Comparison of ENCODE assay signal across 23 cellular contexts in genomic region chr1:1809489-1809888, GRCh38. TPM values are rescaled to one million over a fixed set of nuclear protein-coding genes. Genes with fewer than 3 reads are reported as not detected.
DNase-seq lines count a peak whose midpoint lies in the region; ATAC-seq and TF ChIP-seq lines count a peak whose summit lies in the region.
"Had no signal": no experiment of that assay in that cellular context is flagged by ENCODE, and none has a peak within 500 bp of the region (broad histone marks: within the 10 kb centered on the region; RNA-seq: fewer than 3 reads in every experiment).

No MANE protein-coding gene starts in this region.

- H3K9ac ChIP-seq in neural progenitor cell: no peak overlapping the region

- no peak for ATAC-seq in stimulated activated naive CD8-positive, alpha-beta T cell treated with anti-CD3 and anti-CD28 coated beads, Interleukin-15, amount 100 ng/mL, for 72 hours
- ATAC-seq: Right ventricle myocardium inferior had no signal

- no peaks in the 10 kb centered on the region for H3K27me3 ChIP-seq in neural progenitor cell
- H3K27me3 ChIP-seq: Peyer's patch, SJSA1 had no signal

- no peak overlapping the region for H3K4me3 Mint-ChIP-seq in stimulated activated naive CD8-positive, alpha-beta T cell treated with anti-CD3 and anti-CD28 coated beads, Interleukin-15, Interleukin-2, amounts not matched to agents 100 ng/mL and 50 ng/mL, for 24 hours
- no peak overlapping the region for H3K4me3 Mint-ChIP-seq in stimulated activated naive CD8-positive, alpha-beta T cell treated with anti-CD3 and anti-CD28 coated beads, Interleukin-15, amount 100 ng/mL, for 72 hours
- no peak overlapping the region for H3K4me3 Mint-ChIP-seq in neural progenitor cell
- H3K4me3 Mint-ChIP-seq: CD4-positive, CD25-positive, alpha-beta regulatory T cell had no signal

- H3K27ac Mint-ChIP-seq in stimulated activated naive CD8-positive, alpha-beta T cell treated with anti-CD3 and anti-CD28 coated beads, Interleukin-15, Interleukin-2, amounts not matched to agents 100 ng/mL and 50 ng/mL, for 24 hours: peak overlapping the region; percentile 61
- H3K27ac Mint-ChIP-seq in stimulated activated naive CD8-positive, alpha-beta T cell treated with anti-CD3 and anti-CD28 coated beads, Interleukin-15, amount 100 ng/mL, for 72 hours: peak overlapping the region in 1 of 2 donors; percentile 63
- H3K27ac Mint-ChIP-seq in neural progenitor cell: no peak overlapping the region
- H3K27ac Mint-ChIP-seq: CD4-positive, CD25-positive, alpha-beta regulatory T cell had no signal

- POLR2A ChIA-PET in OCI-LY7 (lab: Charles Lee): interaction anchor here (0.6 to 1.3 kb wide), 6 partner anchors 11 to 96 kb away, joined by 3 to 6 read pairs (median 4); no protein-coding TSS in a partner anchor

- no peaks in the 10 kb centered on the region for H3K9me2 ChIP-seq in OCI-LY7 (ENCODE audit: insufficient read depth, low read length)

- H3K9me3 ChIP-seq in OCI-LY7 (ENCODE audit: low read length): no peaks in the 10 kb centered on the region
- H3K9me3 ChIP-seq in neural progenitor cell (ENCODE audit: low read depth): no peaks in the 10 kb centered on the region
- H3K9me3 ChIP-seq: HAP-1, Peyer's patch, SJSA1 had no signal

- H3K4me3 ChIP-seq in OCI-LY7 (ENCODE audit: low read depth, low read length, poor library complexity, severe bottlenecking) (no peak overlapping the region), neural progenitor cell (no peak overlapping the region)
- H3K4me3 ChIP-seq: HAP-1, Peyer's patch, SJSA1 had no signal

- no peaks in the 10 kb centered on the region for H3K4me1 ChIP-seq in OCI-LY7 (ENCODE audit: insufficient read depth, low read length, poor library complexity, severe bottlenecking)
- no peaks in the 10 kb centered on the region for H3K4me1 ChIP-seq in neural progenitor cell
- H3K4me1 ChIP-seq: Peyer's patch had no signal

- H3K27ac ChIP-seq in OCI-LY7 (ENCODE audit: low read depth, low read length, poor library complexity, severe bottlenecking) (peak overlapping the region; percentile 14), neural progenitor cell (peak overlapping the region; percentile 46)
- H3K27ac ChIP-seq: HL-60, Peyer's patch, SJSA1 had no signal

- no peaks in the 10 kb centered on the region for H3K9me3 Mint-ChIP-seq in stimulated activated naive CD8-positive, alpha-beta T cell treated with anti-CD3 and anti-CD28 coated beads, Interleukin-15, Interleukin-2, amounts not matched to agents 100 ng/mL and 50 ng/mL, for 24 hours
- H3K9me3 Mint-ChIP-seq in stimulated activated naive CD8-positive, alpha-beta T cell treated with anti-CD3 and anti-CD28 coated beads, Interleukin-15, amount 100 ng/mL, for 72 hours: no peaks in the 10 kb centered on the region
- H3K9me3 Mint-ChIP-seq in neural progenitor cell: no peaks in the 10 kb centered on the region
- H3K9me3 Mint-ChIP-seq: CD4-positive, CD25-positive, alpha-beta regulatory T cell had no signal

- H4K20me1 ChIP-seq in OCI-LY7 (ENCODE audit: insufficient read depth, low read length): no peaks in the 10 kb centered on the region
- H4K20me1 ChIP-seq in neural progenitor cell (ENCODE audit: low read depth): peaks cover 61% of the 10 kb centered on the region

- intact Hi-C loops in OCI-LY7 (cut with micrococcal nuclease; ENCODE audit: unreplicated experiment): no loop called here

- no peaks in the 10 kb centered on the region for H3K27me3 Mint-ChIP-seq in stimulated activated naive CD8-positive, alpha-beta T cell treated with anti-CD3 and anti-CD28 coated beads, Interleukin-15, Interleukin-2, amounts not matched to agents 100 ng/mL and 50 ng/mL, for 24 hours
- no peaks in the 10 kb centered on the region for H3K27me3 Mint-ChIP-seq in stimulated activated naive CD8-positive, alpha-beta T cell treated with anti-CD3 and anti-CD28 coated beads, Interleukin-15, amount 100 ng/mL, for 72 hours
- peaks cover 4% of the 10 kb centered on the region for H3K27me3 Mint-ChIP-seq in neural progenitor cell (ENCODE audit: insufficient read depth, low read depth)
- H3K27me3 Mint-ChIP-seq: CD4-positive, CD25-positive, alpha-beta regulatory T cell had no signal

- H3K36me3 ChIP-seq in OCI-LY7 (ENCODE audit: insufficient read depth, low read length) (peaks cover 97% of the 10 kb centered on the region), neural progenitor cell (peaks cover 15% of the 10 kb centered on the region)

- CTCF ChIA-PET in OCI-LY7 (lab: Charles Lee; ENCODE audit: unreplicated experiment): no interaction called here

- peaks cover 10% of the 10 kb centered on the region for H3K4me1 Mint-ChIP-seq in stimulated activated naive CD8-positive, alpha-beta T cell treated with anti-CD3 and anti-CD28 coated beads, Interleukin-15, Interleukin-2, amounts not matched to agents 100 ng/mL and 50 ng/mL, for 24 hours (ENCODE audit: low read depth)
- H3K4me1 Mint-ChIP-seq in stimulated activated naive CD8-positive, alpha-beta T cell treated with anti-CD3 and anti-CD28 coated beads, Interleukin-15, amount 100 ng/mL, for 72 hours: peaks cover 14% of the 10 kb centered on the region
- no peaks in the 10 kb centered on the region for H3K4me1 Mint-ChIP-seq in neural progenitor cell

- BruUV-seq in OCI-LY7 (replicated peaks; lab: Mats Ljungman, UMichigan): no TSS peak

- DNase-seq in stimulated activated naive CD8-positive, alpha-beta T cell treated with anti-CD3 and anti-CD28 coated beads, Interleukin-15, amount 100 ng/mL, for 72 hours: no peak
- DNase-seq in OCI-LY7 (ENCODE audit: low spot score) (no peak), neural progenitor cell (ENCODE audit: low spot score) (no peak), RPMI8226 (no peak), GM10266 (ENCODE audit: extremely low spot score) (no peak), NCI-H226 (no peak)
- DNase-seq: CD4-positive, CD25-positive, alpha-beta regulatory T cell; COR-L47; DMS 273 treated with DMSO at 0.1 percent for 48 hours; DMS79 treated with DMSO at 0.1 percent for 48 hours; KBM-7; MM.1S; NCI-H1048; NCI-H1417 treated with DMSO at 0.1 percent for 48 hours; NCI-H187 treated with DMSO at 0.1 percent for 48 hours; NCI-H2107; NCI-H748 treated with DMSO at 0.1 percent for 48 hours; Peyer's patch had no signal

- H3K36me3 Mint-ChIP-seq in stimulated activated naive CD8-positive, alpha-beta T cell treated with anti-CD3 and anti-CD28 coated beads, Interleukin-15, Interleukin-2, amounts not matched to agents 100 ng/mL and 50 ng/mL, for 24 hours (ENCODE audit: low read depth): peaks cover 40% of the 10 kb centered on the region
- H3K36me3 Mint-ChIP-seq in neural progenitor cell: peaks cover 33% of the 10 kb centered on the region

- H3K4me2 ChIP-seq in OCI-LY7 (ENCODE audit: low read length) (no peak overlapping the region), neural progenitor cell (no peak overlapping the region)

- no peak overlapping the region for H2AFZ ChIP-seq in OCI-LY7 (ENCODE audit: low read length)
- no peak overlapping the region for H2AFZ ChIP-seq in neural progenitor cell (replicated peaks)

- H3K79me2 ChIP-seq in OCI-LY7 (ENCODE audit: insufficient read depth, low read depth, low read length) (peaks cover 32% of the 10 kb centered on the region), neural progenitor cell (ENCODE audit: low read depth) (peaks cover 61% of the 10 kb centered on the region)

- TF ChIP-seq CTCF in OCI-LY7 (conservative IDR thresholded peaks at IDR 0.05; ENCODE audit: low read length): no peak
- TF ChIP-seq CTCF in neural progenitor cell (IDR thresholded peaks at IDR 0.05): no peak
- no peak for TF ChIP-seq CTCF in GM10266 (IDR thresholded peaks at IDR 0.05; ENCODE audit: control insufficient read depth, insufficient read depth, low read depth, missing control alignments)

- H3F3A ChIP-seq in neural progenitor cell (ENCODE audit: low read depth): no peaks in the 10 kb centered on the region

RNA-seq across cellular contexts. Expression of gene NADK, which starts 31.2 kb away (rescaled TPM):
- total RNA-seq in OCI-LY7 (2014; rRNA removed; shearing (Covaris generic)): 144 and 156 TPM in 2 replicates
- total RNA-seq in OCI-LY7 (2022) (173 and 184 TPM in 2 replicates), neural progenitor cell (ENCODE audit: low replicate concordance) (37.8 and 56.9 TPM in 2 replicates)
